ENCODE assay signal across 7 cellular contexts in the genomic region with DNA sequence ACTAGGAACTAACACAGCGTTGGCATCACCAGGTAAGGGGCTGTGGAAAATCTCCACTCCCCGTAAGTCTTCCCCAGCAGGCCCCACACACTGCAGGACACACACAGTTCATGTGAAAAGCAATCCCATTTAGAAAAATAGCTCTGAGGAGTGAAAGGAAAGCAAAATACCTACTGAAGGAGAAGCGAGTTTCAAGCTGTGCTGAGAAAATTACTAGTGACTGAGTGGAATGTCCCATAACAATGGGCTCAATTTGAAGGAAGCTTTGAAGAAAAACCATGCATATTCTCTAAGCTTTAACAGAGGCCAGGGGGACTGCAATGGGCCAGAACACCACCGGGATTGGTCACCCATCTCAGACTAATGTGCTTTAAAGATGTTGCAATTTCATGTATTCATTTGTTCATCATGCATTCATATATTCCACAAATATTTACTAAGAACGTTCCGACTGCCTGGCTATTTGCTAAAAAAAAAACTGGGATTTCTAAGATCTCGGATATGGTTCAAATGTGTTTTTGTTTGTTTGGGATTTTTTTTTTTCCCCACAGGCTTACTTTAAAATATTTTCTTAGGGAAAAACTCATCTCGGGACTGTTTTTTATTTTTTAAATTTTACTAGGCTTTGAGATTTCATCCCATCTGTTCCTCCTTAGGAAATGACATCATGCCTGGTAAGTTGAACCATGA.
DNase-seq lines count a peak whose midpoint lies in the region; TF ChIP-seq lines count a peak whose summit lies in the region.
"Not testable (repeated sequence)": the region's sequence is repeated elsewhere in the genome, so short reads cannot be mapped to it uniquely, and the experiment has no call there.

No MANE protein-coding gene starts in this region.

- H3K4me3 ChIP-seq in BJ (ENCODE audit: low read depth, low read length); neuronal stem cell (ENCODE audit: low read length in 2 of 2): not testable (repeated sequence)

- not testable (repeated sequence) for H3K79me1 ChIP-seq in neuronal stem cell (ENCODE audit: low read depth, low read length)

- CTCF ChIA-PET in BJ (lab: Yijun Ruan, JAX), result not testable (repeated sequence)

- POLR2A ChIA-PET in BJ (lab: Charles Lee), result not testable (repeated sequence)

- H3K14ac ChIP-seq in neuronal stem cell (ENCODE audit: low read length), result not testable (repeated sequence)

- not testable (repeated sequence) for H2BK120ac ChIP-seq in neuronal stem cell (ENCODE audit: low read depth, low read length)

- not testable (repeated sequence) for H3K23ac ChIP-seq in neuronal stem cell (ENCODE audit: low read depth, low read length, poor library complexity)

- not testable (repeated sequence) for H4K91ac ChIP-seq in neuronal stem cell (ENCODE audit: low read depth, low read length, poor library complexity)

- peak overlapping the region; percentile 11 for H3K4me2 ChIP-seq in neuronal stem cell (ENCODE audit: insufficient read depth, low read length, poor library complexity, severe bottlenecking)

- H3K4ac ChIP-seq in neuronal stem cell (ENCODE audit: low read length), result not testable (repeated sequence)

- no CpG with 5 or more reads among the region's 8 CpGs for WGBS in neuronal stem cell (ENCODE audit: extremely low coverage in 2 of 2, insufficient read length in 2 of 2, insufficient replicate concordance in 1 of 2), 2 donors

- DNase-seq in BJ (ENCODE audit: low read depth) (peak; percentile 18), HCEC 1CT (peak; percentile 0), NCI-H2227 treated with DMSO at 0.1 percent for 48 hours (lab: John Stamatoyannopoulos, UW) (peak; percentile 29), dedifferentiated amniotic fluid mesenchymal stem cell (ENCODE audit: extremely low spot score) (peak; percentile 56), fibroblast of gingiva (ENCODE audit: low read depth) (peak; percentile 26), iPS DF 4.7 (ENCODE audit: extremely low read depth, low spot score) (peak; percentile 81), neuronal stem cell (ENCODE audit: low spot score) (peak; percentile 36)

- not testable (repeated sequence) for H3K27me3 ChIP-seq in BJ (ENCODE audit: control insufficient read depth, insufficient read depth, low read length); neuronal stem cell (ENCODE audit: control insufficient read depth in 3 of 3, insufficient read depth in 3 of 3, low read depth in 1 of 3, low read length in 3 of 3)

- H2BK15ac ChIP-seq in neuronal stem cell (ENCODE audit: low read length), result not testable (repeated sequence)

- H3K9me3 ChIP-seq in neuronal stem cell (replicated peaks in 1 of 2; ENCODE audit: control insufficient read depth in 2 of 2, insufficient read depth in 1 of 2, low read depth in 1 of 2, low read length in 2 of 2), result not testable (repeated sequence)

- H2AK5ac ChIP-seq in neuronal stem cell (ENCODE audit: low read depth, low read length), result not testable (repeated sequence)

- H3K18ac ChIP-seq in neuronal stem cell (ENCODE audit: low read length), result not testable (repeated sequence)

- TF ChIP-seq CTCF in BJ (IDR thresholded peaks at IDR 0.05; ENCODE audit: insufficient read depth, low read depth, low read length), result not testable (repeated sequence)

- H2BK5ac ChIP-seq in neuronal stem cell (ENCODE audit: low read length), result not testable (repeated sequence)

- not testable (repeated sequence) for H2BK12ac ChIP-seq in neuronal stem cell (ENCODE audit: low read length)

- H3K4me1 ChIP-seq in neuronal stem cell (ENCODE audit: control insufficient read depth in 2 of 2, insufficient read depth in 1 of 2, low read depth in 1 of 2, low read length in 2 of 2), result not testable (repeated sequence)

- H3K27ac ChIP-seq in neuronal stem cell (replicated peaks; ENCODE audit: low read length), result not testable (repeated sequence)

- not testable (repeated sequence) for H4K8ac ChIP-seq in neuronal stem cell (ENCODE audit: low read depth, low read length)

- not testable (repeated sequence) for H2AFZ ChIP-seq in neuronal stem cell (ENCODE audit: low read length)

- not testable (repeated sequence) for H3K36me3 ChIP-seq in BJ (ENCODE audit: control insufficient read depth, insufficient read depth, low read length); neuronal stem cell (replicated peaks in 1 of 2; ENCODE audit: control insufficient read depth in 2 of 2, insufficient read depth in 2 of 2, low read length in 2 of 2)

- not testable (repeated sequence) for H3K9ac ChIP-seq in neuronal stem cell (ENCODE audit: low read depth, low read length, poor library complexity)

Comparison
In these comparisons a context has a peak if more than half of its experiments do, and no peak if none do; other contexts are left out.
1. DNase-seq: peak in every context shown above with its lines; median percentile 81 in iPS DF 4.7; 56 in dedifferentiated amniotic fluid mesenchymal stem cell; 36 in neuronal stem cell; 29 in NCI-H2227 treated with DMSO at 0.1 percent for 48 hours; 26 in fibroblast of gingiva; 18 in BJ; 0 in HCEC 1CT.